8 cellular contexts compared by ENCODE assay signal in genomic region chr11:57513911-57514537, GRCh38. TPM values are rescaled to one million over a fixed set of nuclear protein-coding genes. Genes with fewer than 3 reads are reported as not detected.
DNase-seq lines count a peak whose midpoint lies in the region; ATAC-seq and TF ChIP-seq lines count a peak whose summit lies in the region.

No MANE protein-coding gene starts in this region.

- ATAC-seq in GM18517 (IDR thresholded peaks at IDR 0.05; ENCODE audit: unreplicated experiment) (peak; percentile 33), HG03175 (IDR thresholded peaks at IDR 0.05; ENCODE audit: unreplicated experiment) (peak; percentile 35), left lobe of liver (peak; percentile 50), GM21390 (IDR thresholded peaks at IDR 0.05; ENCODE audit: unreplicated experiment) (no peak)

- H3K9me3 ChIP-seq in SJCRH30 (replicated peaks) (no peaks in the 10 kb centered on the region), mammary epithelial cell (replicated peaks; ENCODE audit: insufficient read depth, low read length) (no peaks in the 10 kb centered on the region)

- in situ Hi-C loops in mammary epithelial cell (cut with MboI; ENCODE audit: low sequenced_read_pairs in 2 of 2) = no loop called here

- H3K27ac ChIP-seq in 22Rv1 (peak overlapping the region; percentile 51), SJCRH30 (no peak overlapping the region), mammary epithelial cell (ENCODE audit: insufficient read depth, low read depth, low read length) (no peak overlapping the region)

- H2AFZ ChIP-seq in mammary epithelial cell (ENCODE audit: low read depth, low read length) = peak overlapping the region; percentile 84

- BruUV-seq in mammary epithelial cell (replicated peaks; lab: Mats Ljungman, UMichigan) = no TSS peak

- dilution Hi-C loops in mammary epithelial cell (cut with HindIII; ENCODE audit: low sequenced_read_pairs) = no loop called here

- DNase-seq in SJCRH30 (no peak), mammary epithelial cell (no peak), left lobe of liver (ENCODE audit: low spot score) (peak; percentile 59)
- peak; percentile 16 for DNase-seq in stimulated activated CD8-positive, alpha-beta memory T cell treated with anti-CD3 and anti-CD28 coated beads, Interleukin-15, amount 100 ng/mL, for 24 hours (ENCODE audit: low read depth)

- TF ChIP-seq CTCF in 22Rv1 (IDR thresholded peaks at IDR 0.05) (no peak), mammary epithelial cell (conservative IDR thresholded peaks at IDR 0.05 in 1 of 2, IDR thresholded peaks at IDR 0.05 in 1 of 2; ENCODE audit: extremely low read depth in 1 of 2, insufficient read depth in 1 of 2, low read depth in 1 of 2, low read length in 2 of 2) (no peak)

- CTCF ChIA-PET in mammary epithelial cell (lab: Charles Lee; ENCODE audit: low non-redundant PET) = no interaction called here

- no peaks in the 10 kb centered on the region; the same call in 1 of the 2 replicates for H3K4me1 ChIP-seq in SJCRH30
- peaks cover 13% of the 10 kb centered on the region for H3K4me1 ChIP-seq in mammary epithelial cell (ENCODE audit: insufficient read depth, low read length)

- 31% methylated on average over 27 of the region's 35 CpGs for WGBS in mammary epithelial cell (ENCODE audit: low coverage, missing lambda C conversion rate)

- intact Hi-C loops in mammary epithelial cell (cut with micrococcal nuclease) = loop anchor here (2.0 kb wide), 1 partner anchor 15 kb away; no protein-coding TSS in a partner anchor

- H4K20me1 ChIP-seq in mammary epithelial cell (ENCODE audit: insufficient read depth, low read length) = no peaks in the 10 kb centered on the region

- peak overlapping the region; percentile 75 for H3K4me3 ChIP-seq in SJCRH30
- no peak overlapping the region for H3K4me3 ChIP-seq in mammary epithelial cell (replicated peaks in 1 of 3; ENCODE audit: insufficient read depth in 1 of 3, low read depth in 2 of 3, low read length in 3 of 3)

- no peaks in the 10 kb centered on the region for H3K79me2 ChIP-seq in mammary epithelial cell (ENCODE audit: insufficient read depth, low read length)

- H3K27me3 ChIP-seq in SJCRH30 (no peaks in the 10 kb centered on the region), mammary epithelial cell (ENCODE audit: insufficient read depth, low read length) (peaks cover 16% of the 10 kb centered on the region)

- H3K9ac ChIP-seq in mammary epithelial cell (ENCODE audit: insufficient read depth, low read length) = no peak overlapping the region

- H3K36me3 ChIP-seq in SJCRH30 (no peaks in the 10 kb centered on the region), mammary epithelial cell (ENCODE audit: insufficient read depth, low read length) (no peaks in the 10 kb centered on the region)

- peak overlapping the region; percentile 99 for H3K4me2 ChIP-seq in mammary epithelial cell (ENCODE audit: insufficient read depth, low read depth, low read length)

RNA-seq across cellular contexts. Expression of gene SLC43A1, which starts 1.5 kb away (rescaled TPM):
- 8.8 and 9.5 TPM in 2 replicates for total RNA-seq in SJCRH30 (2014; rRNA removed; shearing (Covaris generic))
- total RNA-seq in mammary epithelial cell (1 to 10 TPM; 1.4 to 2.2 TPM), left lobe of liver (115 TPM)
- 0.48 TPM for polyA plus RNA-seq in mammary epithelial cell
- polyA minus RNA-seq in mammary epithelial cell = not detected

RNA-seq across cellular contexts. Expression of gene TIMM10, which starts 16.5 kb away (rescaled TPM):
- total RNA-seq in SJCRH30 (2014; rRNA removed; shearing (Covaris generic)) = 93.2 and 147 TPM in 2 replicates
- total RNA-seq in mammary epithelial cell (10 to 100 TPM; 24.8 to 58.9 TPM), left lobe of liver (39.3 TPM)
- polyA plus RNA-seq in mammary epithelial cell = 124 TPM
- 173 TPM for polyA minus RNA-seq in mammary epithelial cell

RNA-seq across cellular contexts. Expression of gene SMTNL1, which starts 23.4 kb away (rescaled TPM):
- 4.5 and 5.6 TPM in 2 replicates for total RNA-seq in SJCRH30 (2014; rRNA removed; shearing (Covaris generic))
- total RNA-seq in mammary epithelial cell (not detected), left lobe of liver (not detected)
- not detected for polyA plus RNA-seq in mammary epithelial cell
- not detected for polyA minus RNA-seq in mammary epithelial cell

RNA-seq across cellular contexts. Expression of gene UBE2L6, which starts 53.4 kb away (rescaled TPM):
- 36.9 and 39.9 TPM in 2 replicates for total RNA-seq in SJCRH30 (2014; rRNA removed; shearing (Covaris generic))
- total RNA-seq in mammary epithelial cell (10 to 100 TPM; 34.2 to 46.8 TPM), left lobe of liver (53.0 TPM)
- polyA plus RNA-seq in mammary epithelial cell = 51.8 TPM
- 29.3 TPM for polyA minus RNA-seq in mammary epithelial cell

RNA-seq across cellular contexts. Expression of gene RTN4RL2, which starts 53.7 kb away (rescaled TPM):
- total RNA-seq in SJCRH30 (2014; rRNA removed; shearing (Covaris generic)) = 0.26 and 0.35 TPM in 2 replicates
- total RNA-seq in mammary epithelial cell = under 1 TPM; 0.31 to 0.33 TPM
- 0.06 TPM for polyA plus RNA-seq in mammary epithelial cell
- polyA minus RNA-seq in mammary epithelial cell = 0.21 TPM
- 22.0 TPM for total RNA-seq in left lobe of liver

Comparison
In these comparisons a context has a peak if more than half of its experiments do, and no peak if none do; other contexts are left out.
1. DNase-seq: peak in left lobe of liver (single experiment) and stimulated activated CD8-positive, alpha-beta memory T cell treated with anti-CD3 and anti-CD28 coated beads, Interleukin-15, amount 100 ng/mL, for 24 hours (single experiment); none in SJCRH30 (0 of 2) and mammary epithelial cell (single experiment).
2. RNA of gene SLC43A1, which starts 1.5 kb away (total RNA-seq): 115 TPM in left lobe of liver (single experiment); 8.8 to 9.5 TPM in SJCRH30 and 1.4 to 2.2 TPM in mammary epithelial cell; every median in the first group is over 10 times any median in the second.